In genomic region chr14:63383776-63384367, GRCh38 we compare ENCODE assay signal across 10 cellular contexts.
DNase-seq lines count a peak whose midpoint lies in the region; ATAC-seq, FAIRE-seq and TF ChIP-seq lines count a peak whose summit lies in the region.
"Had no signal": no experiment of that assay in that cellular context is flagged by ENCODE, and none has a peak within 500 bp of the region (broad histone marks: within the 10 kb centered on the region; RNA-seq: fewer than 3 reads in every experiment).

No MANE protein-coding gene starts in this region.

- H3K4me3 ChIP-seq in adrenal gland = no peak overlapping the region

- TF ChIP-seq POLR2A in GM12891 (IDR thresholded peaks at IDR 0.05; ENCODE audit: low read depth, low read length) (no peak), adrenal gland (IDR thresholded peaks at IDR 0.05) (no peak)

- peak; percentile 8 for DNase-seq in GM12891 (ENCODE audit: insufficient read length, low spot score)
- peak; percentile 25 for DNase-seq in activated CD8-positive, alpha-beta memory T cell treated with anti-CD3 and anti-CD28 coated beads, Interleukin-2, amount 50 U/mL, for 4 hours
- no peak for DNase-seq in HUDEP-2 (lab: John Stamatoyannopoulos, UW; ENCODE audit: unreplicated experiment in 76 of 76)
- DNase-seq in islet precursor cell = no peak
- no peak for DNase-seq in adrenal gland
- no peak for DNase-seq in NCI-H1436 treated with DMSO at 0.1 percent for 48 hours (lab: John Stamatoyannopoulos, UW)

- no peaks in the 10 kb centered on the region for H3K4me1 ChIP-seq in adrenal gland (replicated peaks in 1 of 2)

- 78 to 83% (median 80%) methylated on average over 4 of the region's 4 CpGs for WGBS in adrenal gland, 4 donors

- no peak for TF ChIP-seq CTCF in adrenal gland (IDR thresholded peaks at IDR 0.05)

- ATAC-seq in GM19397 (IDR thresholded peaks at IDR 0.05; ENCODE audit: unreplicated experiment) = peak; percentile 83
- ATAC-seq in HG03432 (IDR thresholded peaks at IDR 0.05; ENCODE audit: unreplicated experiment) = peak; percentile 88

- no peaks in the 10 kb centered on the region for H3K9me3 ChIP-seq in adrenal gland (replicated peaks in 1 of 3)
- H3K9me3 ChIP-seq: neutrophil had no signal

- H3K36me3 ChIP-seq in adrenal gland (replicated peaks in 1 of 2) = peaks cover 0 to 35% of the 10 kb centered on the region in 2 donors

- H3K27me3 ChIP-seq in adrenal gland = no peaks in the 10 kb centered on the region
- H3K27me3 ChIP-seq: neutrophil had no signal

- FAIRE-seq in GM12891 (lab: Jason Lieb, UNC) = no peak
- FAIRE-seq: G401.6 had no signal

- H3K27ac ChIP-seq in adrenal gland = no peak overlapping the region
- H3K27ac ChIP-seq: neutrophil had no signal

- intact Hi-C loops in adrenal gland (cut with DNase I) = loop anchor here in 1 of 2 donors (10.0 kb wide), 1 partner anchor 251 kb away; no protein-coding TSS in a partner anchor

TF ChIP-seq in GM12891, 5 proteins besides CTCF, POLR2A, EP300 and RAD21:
- TF ChIP-seq POU2F2 (IDR thresholded peaks at IDR 0.05; ENCODE audit: low read depth, low read length) = no peak
- TF ChIP-seq POLR2AphosphoS5 (IDR thresholded peaks at IDR 0.05; ENCODE audit: low read depth, low read length) = no peak
- TF ChIP-seq PAX5 (IDR thresholded peaks at IDR 0.05; ENCODE audit: insufficient read depth, low read length, severe bottlenecking) = no peak
- no peak for TF ChIP-seq TAF1 (IDR thresholded peaks at IDR 0.05; ENCODE audit: low read depth, low read length)
- peak; percentile 75 for TF ChIP-seq SPI1 (IDR thresholded peaks at IDR 0.05; ENCODE audit: low read depth, low read length)

Comparison
In these comparisons a context has a peak if more than half of its experiments do, and no peak if none do; other contexts are left out.
1. DNase-seq: peak in GM12891 (single experiment) and activated CD8-positive, alpha-beta memory T cell treated with anti-CD3 and anti-CD28 coated beads, Interleukin-2, amount 50 U/mL, for 4 hours (single experiment); none in HUDEP-2 (0 of 76), islet precursor cell (single experiment), adrenal gland (0 of 7) and NCI-H1436 treated with DMSO at 0.1 percent for 48 hours (single experiment).